12 cellular contexts compared by ENCODE assay signal in genomic region chr1:78553859-78554258, GRCh38.
DNase-seq lines count a peak whose midpoint lies in the region; ATAC-seq, FAIRE-seq and TF ChIP-seq lines count a peak whose summit lies in the region.
"Had no signal": no experiment of that assay in that cellular context is flagged by ENCODE, and none has a peak within 500 bp of the region (broad histone marks: within the 10 kb centered on the region; RNA-seq: fewer than 3 reads in every experiment).

No MANE protein-coding gene starts in this region.

- DNase-seq in DMS53 (lab: John Stamatoyannopoulos, UW) (peak; percentile 73), DMS53 treated with DMSO at 0.1 percent for 48 hours (lab: John Stamatoyannopoulos, UW; ENCODE audit: unreplicated experiment) (no peak), HT1080 (ENCODE audit: low read depth) (peak; percentile 21), WERI-Rb-1 (peak; percentile 14), lung microvascular endothelial cell (ENCODE audit: low read depth in 2 of 2) (peak; percentile 8 to 31), GM12891 (ENCODE audit: insufficient read length, low spot score) (no peak)
- DNase-seq in stimulated activated CD4-positive, alpha-beta T cell treated with anti-CD3 and anti-CD28 coated beads, Interleukin-15, amount 100 ng/mL, for 24 hours: no peak
- DNase-seq: stimulated activated CD8-positive, alpha-beta memory T cell treated with anti-CD3 and anti-CD28 coated beads, Interleukin-4, amount 100 ng/mL, for 48 hours had no signal

- no peak for FAIRE-seq in GM12891 (lab: Jason Lieb, UNC)
- FAIRE-seq: frontal cortex had no signal

- H3K9me3 ChIP-seq in WERI-Rb-1 (ENCODE audit: severe bottlenecking): peaks cover 9% of the 10 kb centered on the region

- no peak overlapping the region for H3K4me3 ChIP-seq in WERI-Rb-1 (ENCODE audit: low read depth, low read length)
- H3K4me3 ChIP-seq: SK-N-MC, skin epidermis had no signal

- H3K36me3 ChIP-seq in WERI-Rb-1: no peaks in the 10 kb centered on the region

- no peak for TF ChIP-seq CTCF in WERI-Rb-1 (IDR thresholded peaks at IDR 0.05; ENCODE audit: low read depth, low read length)

- no peaks in the 10 kb centered on the region for H3K27me3 ChIP-seq in WERI-Rb-1 (ENCODE audit: insufficient read depth, low read depth, severe bottlenecking)

- ATAC-seq in GM19023 (IDR thresholded peaks at IDR 0.05; ENCODE audit: unreplicated experiment): no peak

- TF ChIP-seq POLR2A in GM12891 (IDR thresholded peaks at IDR 0.05; ENCODE audit: low read depth, low read length): no peak

- H3K27ac ChIP-seq in WERI-Rb-1: no peak overlapping the region
- H3K27ac ChIP-seq: SK-N-MC, skin epidermis had no signal

TF ChIP-seq in GM12891, 5 proteins besides CTCF, POLR2A, EP300 and RAD21:
- TF ChIP-seq POU2F2 (IDR thresholded peaks at IDR 0.05; ENCODE audit: low read depth, low read length) (no peak), SPI1 (IDR thresholded peaks at IDR 0.05; ENCODE audit: low read depth, low read length) (no peak), TAF1 (IDR thresholded peaks at IDR 0.05; ENCODE audit: low read depth, low read length) (no peak), POLR2AphosphoS5 (IDR thresholded peaks at IDR 0.05; ENCODE audit: low read depth, low read length) (no peak), PAX5 (IDR thresholded peaks at IDR 0.05; ENCODE audit: insufficient read depth, low read length, severe bottlenecking) (no peak)

Comparison
In these comparisons a context has a peak if more than half of its experiments do, and no peak if none do; other contexts are left out.
1. DNase-seq: peak in DMS53 (single experiment), HT1080 (single experiment), WERI-Rb-1 (single experiment) and lung microvascular endothelial cell (2 of 2); none in DMS53 treated with DMSO at 0.1 percent for 48 hours (single experiment), GM12891 (single experiment) and stimulated activated CD4-positive, alpha-beta T cell treated with anti-CD3 and anti-CD28 coated beads, Interleukin-15, amount 100 ng/mL, for 24 hours (single experiment).